2 cellular contexts compared by ENCODE assay signal in genomic region chr18:68703326-68703725, GRCh38.
TF ChIP-seq lines count a peak whose summit lies in the region.

No MANE protein-coding gene starts in this region.

TF ChIP-seq in GM23338, 12 proteins besides CTCF, POLR2A, EP300 and RAD21:
- TF ChIP-seq NANOG (IDR thresholded peaks at IDR 0.05; ENCODE audit: borderline replicate concordance) (no peak), JUNB (IDR thresholded peaks at IDR 0.05; ENCODE audit: unreplicated experiment) (no peak), POLR2AphosphoS5 (IDR thresholded peaks at IDR 0.05; ENCODE audit: low read depth) (no peak), ETS1 (IDR thresholded peaks at IDR 0.05) (no peak), EZH2phosphoT487 (IDR thresholded peaks at IDR 0.05; ENCODE audit: unreplicated experiment) (no peak), ZNF331 (CRISPR knock-in tag; IDR thresholded peaks at IDR 0.05; ENCODE audit: low read depth) (no peak), ZNF114 (CRISPR knock-in tag; IDR thresholded peaks at IDR 0.05) (no peak)

TF ChIP-seq in endothelial cell of umbilical vein, 7 proteins besides CTCF, POLR2A, EP300 and RAD21:
- TF ChIP-seq JUN (IDR thresholded peaks at IDR 0.05; ENCODE audit: borderline replicate concordance, insufficient read depth, insufficient read length, low read depth) (peak; percentile 14), MYC (IDR thresholded peaks at IDR 0.05; ENCODE audit: low read depth, low read length) (no peak)
